8 cellular contexts compared by ENCODE assay signal in the genomic region with DNA sequence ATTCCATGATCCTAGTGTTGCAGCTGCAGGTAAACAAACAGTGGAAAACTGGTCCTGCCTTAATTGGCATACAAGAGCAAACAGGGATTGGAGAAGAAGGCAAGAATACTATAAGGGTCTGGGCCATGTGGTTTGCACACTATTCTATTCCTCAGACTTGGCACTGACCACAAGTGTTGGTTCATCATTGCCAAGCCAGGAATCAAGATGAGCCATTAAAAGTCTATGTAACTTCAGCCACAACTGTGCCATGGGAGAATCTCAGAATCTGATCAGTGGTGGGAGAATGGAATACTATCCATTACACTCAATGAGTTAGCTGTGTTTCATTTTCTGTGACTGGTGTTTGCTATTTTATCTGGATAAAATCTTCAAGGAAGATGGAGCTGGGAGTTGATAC. TPM values are rescaled to one million over a fixed set of nuclear protein-coding genes. Genes with fewer than 3 reads are reported as not detected.
"Had no signal": no experiment of that assay in that cellular context is flagged by ENCODE, and none has a peak within 500 bp of the region (broad histone marks: within the 10 kb centered on the region; RNA-seq: fewer than 3 reads in every experiment).

No MANE protein-coding gene starts in this region.

- H3K4me3 Mint-ChIP-seq: GM23338, H9, IgD-negative memory B cell had no signal

- ATAC-seq: GM23338, HepG2 had no signal

- H3K36me3 Mint-ChIP-seq: IgD-negative memory B cell had no signal

- H3K9me3 Mint-ChIP-seq: GM23338 had no signal

- H3K27ac Mint-ChIP-seq: GM23338, H9, IgD-negative memory B cell had no signal

- H3K4me1 Mint-ChIP-seq: GM23338, H9 had no signal

- H3K4me2 ChIP-seq: GM23338 had no signal

- H3K4me3 ChIP-seq: GM23338 had no signal

- DNase-seq: H9, HCEC 1CT, KBM-7 had no signal

RNA-seq across cellular contexts. Expression of gene FCER1A, which starts 26.2 kb away (rescaled TPM):
- total RNA-seq: GM23338, H1, H9, HepG2, HT-29 had no signal
- polyA plus RNA-seq: GM23338, H1, HepG2, IgD-negative memory B cell had no signal
